8 cellular contexts compared by ENCODE assay signal in the genomic region with DNA sequence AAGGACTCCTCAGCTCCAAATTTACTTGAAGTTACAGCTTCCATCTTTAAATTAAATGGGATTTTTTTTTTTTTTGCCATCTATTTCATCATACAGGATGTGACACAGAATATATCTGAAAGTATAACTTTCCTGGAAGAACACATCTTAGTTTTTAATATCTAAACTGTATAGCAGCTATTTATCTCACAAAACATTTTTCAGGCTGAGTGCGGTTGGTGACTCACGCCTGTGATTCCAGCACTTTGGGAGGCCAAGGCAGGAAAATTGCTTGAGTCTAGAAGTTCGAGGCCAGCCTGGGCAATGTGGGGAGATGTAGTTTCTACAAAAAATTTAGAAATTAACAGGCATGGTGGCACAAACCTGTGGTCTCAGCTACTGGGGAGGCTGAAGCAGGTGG.
DNase-seq lines count a peak whose midpoint lies in the region; ATAC-seq and TF ChIP-seq lines count a peak whose summit lies in the region.
"Not testable (repeated sequence)": the region's sequence is repeated elsewhere in the genome, so short reads cannot be mapped to it uniquely, and the experiment has no call there.

No MANE protein-coding gene starts in this region.

- H3K4me1 ChIP-seq in BLaER1 = peaks cover 58% of the 10 kb centered on the region
- peaks cover 21% of the 10 kb centered on the region; the same call in 1 of the 2 replicates for H3K4me1 ChIP-seq in PC-9 (replicated peaks; ENCODE audit: insufficient read depth)

- CTCF ChIA-PET in PC-9 (lab: Charles Lee) = interaction anchor here (0.6 kb wide), 1 partner anchor 39 kb away, joined by 3 read pairs; no protein-coding TSS in a partner anchor
- CTCF ChIA-PET in activated CD8-positive, alpha-beta T cell treated with anti-CD3 and anti-CD28 coated beads, Interleukin-2, amount 10 ng/mL, durations not matched to agents 7 days and 5 days (lab: Charles Lee) = interaction anchor here (1.4 to 1.5 kb wide), 2 partner anchors 37 to 93 kb away, joined by 4 to 6 read pairs; no protein-coding TSS in a partner anchor

- ATAC-seq in activated CD8-positive, alpha-beta T cell treated with anti-CD3 and anti-CD28 coated beads, Interleukin-2, amount 10 ng/mL, durations not matched to agents 7 days and 5 days; naive thymus-derived CD8-positive, alpha-beta T cell; stimulated activated effector memory CD8-positive, alpha-beta T cell treated with anti-CD3 and anti-CD28 coated beads, Interleukin-12 subunit alpha, Interleukin-12 subunit beta, amount 100 ng/mL, for 72 hours: not testable (repeated sequence)

- in situ Hi-C loops in brain microvascular endothelial cell (cut with HindIII; ENCODE audit: low pct_ligation_motif_present, low sequenced_read_pairs) = not testable (repeated sequence)

- TF ChIP-seq CTCF in PC-9 (conservative IDR thresholded peaks at IDR 0.05); brain microvascular endothelial cell (IDR thresholded peaks at IDR 0.05; ENCODE audit: low read depth, low read length, missing control alignments): not testable (repeated sequence)

- intact Hi-C loops in PC-9 (cut with micrococcal nuclease; ENCODE audit: unreplicated experiment) = not testable (repeated sequence)

- H2AFZ ChIP-seq in PC-9 = not testable (repeated sequence)

- H3K4me2 ChIP-seq in BLaER1 (peak overlapping the region; percentile 92), PC-9 (peak overlapping the region; percentile 94)

- not testable (repeated sequence) for H3K27me3 Mint-ChIP-seq in activated CD8-positive, alpha-beta T cell treated with anti-CD3 and anti-CD28 coated beads, Interleukin-2, amount 10 ng/mL, durations not matched to agents 7 days and 5 days (ENCODE audit: low read depth)
- H3K27me3 Mint-ChIP-seq in naive thymus-derived CD8-positive, alpha-beta T cell = peaks cover 0 to 25% (median 6%) of the 10 kb centered on the region in 5 donors

- H3K79me2 ChIP-seq in PC-9 (ENCODE audit: low read depth) = not testable (repeated sequence)

- BruUV-seq in PC-9 (replicated peaks; lab: Mats Ljungman, UMichigan) = not testable (repeated sequence)

- H3K9me2 ChIP-seq in PC-9 (ENCODE audit: insufficient read depth) = not testable (repeated sequence)

- H3F3A ChIP-seq in PC-9 (ENCODE audit: insufficient read depth, low read depth) = not testable (repeated sequence)

- not testable (repeated sequence) for H3K9me3 ChIP-seq in BLaER1; PC-9 (ENCODE audit: insufficient read depth, low read depth)

- peak overlapping the region; percentile 85 for H3K4me3 Mint-ChIP-seq in activated CD8-positive, alpha-beta T cell treated with anti-CD3 and anti-CD28 coated beads, Interleukin-2, amount 10 ng/mL, durations not matched to agents 7 days and 5 days
- H3K4me3 Mint-ChIP-seq in naive thymus-derived CD8-positive, alpha-beta T cell = peak overlapping the region; percentile 75 to 92 (median 88)
- H3K4me3 Mint-ChIP-seq in stimulated activated effector memory CD8-positive, alpha-beta T cell treated with anti-CD3 and anti-CD28 coated beads, Interleukin-12 subunit alpha, Interleukin-12 subunit beta, amount 100 ng/mL, for 72 hours = peak overlapping the region; percentile 67

- not testable (repeated sequence) for H3K27ac ChIP-seq in BLaER1, PC-9
- H3K27ac ChIP-seq in brain microvascular endothelial cell = peak overlapping the region; percentile 36

- H3K9ac ChIP-seq in BLaER1 = peak overlapping the region; percentile 88

- H3K4me1 Mint-ChIP-seq in activated CD8-positive, alpha-beta T cell treated with anti-CD3 and anti-CD28 coated beads, Interleukin-2, amount 10 ng/mL, durations not matched to agents 7 days and 5 days (ENCODE audit: low read depth) = peaks cover 32% of the 10 kb centered on the region
- H3K4me1 Mint-ChIP-seq in naive thymus-derived CD8-positive, alpha-beta T cell = peaks cover 20 to 51% (median 31%) of the 10 kb centered on the region in 4 donors
- H3K4me1 Mint-ChIP-seq in stimulated activated effector memory CD8-positive, alpha-beta T cell treated with anti-CD3 and anti-CD28 coated beads, Interleukin-12 subunit alpha, Interleukin-12 subunit beta, amount 100 ng/mL, for 72 hours = peaks cover 17% of the 10 kb centered on the region

- H3K27me3 ChIP-seq in BLaER1; brain microvascular endothelial cell (replicated peaks): not testable (repeated sequence)
- peaks cover 10% of the 10 kb centered on the region; the same call in 1 of the 2 replicates for H3K27me3 ChIP-seq in PC-9 (ENCODE audit: insufficient read depth, low read depth)

- not testable (repeated sequence) for H3K9me3 Mint-ChIP-seq in activated CD8-positive, alpha-beta T cell treated with anti-CD3 and anti-CD28 coated beads, Interleukin-2, amount 10 ng/mL, durations not matched to agents 7 days and 5 days (ENCODE audit: insufficient read depth); stimulated activated effector memory CD8-positive, alpha-beta T cell treated with anti-CD3 and anti-CD28 coated beads, Interleukin-12 subunit alpha, Interleukin-12 subunit beta, amount 100 ng/mL, for 72 hours
- peaks cover 0 to 16% (median 6%) of the 10 kb centered on the region in 9 donors for H3K9me3 Mint-ChIP-seq in naive thymus-derived CD8-positive, alpha-beta T cell

- H3K27ac Mint-ChIP-seq in activated CD8-positive, alpha-beta T cell treated with anti-CD3 and anti-CD28 coated beads, Interleukin-2, amount 10 ng/mL, durations not matched to agents 7 days and 5 days = peak overlapping the region; percentile 4
- peak overlapping the region in 1 of 10 donors; percentile 14 for H3K27ac Mint-ChIP-seq in naive thymus-derived CD8-positive, alpha-beta T cell
- H3K27ac Mint-ChIP-seq in stimulated activated effector memory CD8-positive, alpha-beta T cell treated with anti-CD3 and anti-CD28 coated beads, Interleukin-12 subunit alpha, Interleukin-12 subunit beta, amount 100 ng/mL, for 72 hours = peak overlapping the region; percentile 86

- peaks cover 37% of the 10 kb centered on the region for H3K36me3 ChIP-seq in BLaER1
- not testable (repeated sequence) for H3K36me3 ChIP-seq in PC-9 (ENCODE audit: low read depth); brain microvascular endothelial cell (replicated peaks)

- not testable (repeated sequence) for H3K36me3 Mint-ChIP-seq in activated CD8-positive, alpha-beta T cell treated with anti-CD3 and anti-CD28 coated beads, Interleukin-2, amount 10 ng/mL, durations not matched to agents 7 days and 5 days (ENCODE audit: low read depth); stimulated activated effector memory CD8-positive, alpha-beta T cell treated with anti-CD3 and anti-CD28 coated beads, Interleukin-12 subunit alpha, Interleukin-12 subunit beta, amount 100 ng/mL, for 72 hours
- peaks cover 5 to 19% (median 9%) of the 10 kb centered on the region in 3 donors for H3K36me3 Mint-ChIP-seq in naive thymus-derived CD8-positive, alpha-beta T cell

- peaks cover 61% of the 10 kb centered on the region for H4K20me1 ChIP-seq in BLaER1
- H4K20me1 ChIP-seq in PC-9 (ENCODE audit: insufficient read depth) = not testable (repeated sequence)

- POLR2A ChIA-PET in PC-9 (lab: Charles Lee; ENCODE audit: unreplicated experiment); activated CD8-positive, alpha-beta T cell treated with anti-CD3 and anti-CD28 coated beads, Interleukin-2, amount 10 ng/mL, durations not matched to agents 7 days and 5 days (lab: Charles Lee); naive thymus-derived CD8-positive, alpha-beta T cell (lab: Charles Lee): not testable (repeated sequence)

- H3K4me3 ChIP-seq in BLaER1 (peak overlapping the region; percentile 90), PC-9 (peak overlapping the region; percentile 86; the same call in 1 of the 2 replicates), brain microvascular endothelial cell (ENCODE audit: low read depth, low read length) (peak overlapping the region; percentile 78)

- DNase-seq in HCEC 1CT = peak; percentile 84
- DNase-seq in PC-9; activated CD8-positive, alpha-beta T cell treated with anti-CD3 and anti-CD28 coated beads, Interleukin-2, amount 10 ng/mL, durations not matched to agents 7 days and 5 days; naive thymus-derived CD8-positive, alpha-beta T cell; stimulated activated effector memory CD8-positive, alpha-beta T cell treated with anti-CD3 and anti-CD28 coated beads, Interleukin-12 subunit alpha, Interleukin-12 subunit beta, amount 100 ng/mL, for 72 hours (ENCODE audit: low spot score in 2 of 2): not testable (repeated sequence)
- DNase-seq in brain microvascular endothelial cell = peak; percentile 88
- peak; percentile 23 for DNase-seq in fibroblast of the conjunctiva (ENCODE audit: low read depth)
